In the genomic region with DNA sequence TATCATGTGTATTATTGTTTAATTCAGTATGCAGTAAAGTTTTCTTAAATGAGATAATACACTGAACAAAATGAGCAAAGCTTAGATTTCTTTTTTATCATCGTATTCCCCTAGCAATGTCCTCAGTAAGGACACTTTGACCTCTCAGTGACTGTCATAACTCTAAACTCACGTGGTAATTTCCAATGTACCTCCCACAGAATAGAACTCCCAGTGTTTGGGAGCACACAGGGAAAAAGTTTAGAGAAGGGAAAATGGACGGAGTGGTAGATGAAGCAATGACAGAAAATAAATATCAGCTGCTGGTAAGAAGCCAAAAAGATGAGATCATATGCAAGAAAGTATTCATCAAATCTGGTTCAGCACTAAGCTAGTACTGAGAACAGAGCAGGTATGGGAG, we compare ENCODE assay signal across 26 cellular contexts.
DNase-seq lines count a peak whose midpoint lies in the region; TF ChIP-seq lines count a peak whose summit lies in the region.
"Had no signal": no experiment of that assay in that cellular context is flagged by ENCODE, and none has a peak within 500 bp of the region (broad histone marks: within the 10 kb centered on the region; RNA-seq: fewer than 3 reads in every experiment).

No MANE protein-coding gene starts in this region.

- TF ChIP-seq CTCF in epithelial cell of esophagus (IDR thresholded peaks at IDR 0.05; ENCODE audit: insufficient read depth, low read depth, low read length, missing control alignments) (no peak), GM10266 (IDR thresholded peaks at IDR 0.05; ENCODE audit: control insufficient read depth, insufficient read depth, low read depth, missing control alignments) (no peak)

- DNase-seq in NCI-H69 (lab: John Stamatoyannopoulos, UW) (peak; percentile 32), epithelial cell of esophagus (ENCODE audit: low read depth) (peak; percentile 34), hepatic stellate cell (ENCODE audit: low spot score) (peak; percentile 1), myocyte (ENCODE audit: low read depth) (peak; percentile 0), GM10266 (ENCODE audit: extremely low spot score) (no peak)
- DNase-seq in activated naive CD4-positive, alpha-beta T cell treated with Interleukin-2 at 50 U/mL for 16 hours = no peak
- no peak for DNase-seq in stimulated activated CD8-positive, alpha-beta memory T cell treated with anti-CD3 and anti-CD28 coated beads, Interleukin-4, amount 100 ng/mL, for 48 hours
- DNase-seq: C1 segment of cervical spinal cord; CD4-positive, alpha-beta memory T cell; COR-L47; DMS53; GOT3; HFFc6; NCI-H1092; NCI-H1417 treated with DMSO at 0.1 percent for 48 hours; NCI-H1694 treated with DMSO at 0.1 percent for 48 hours; NCI-H2081 treated with DMSO at 0.1 percent for 48 hours; NCI-H2171 treated with DMSO at 0.1 percent for 48 hours; NCI-H524 treated with DMSO at 0.1 percent for 48 hours; NCI-H82; Right ventricle myocardium superior; RPMI8226 had no signal

- no peak overlapping the region for H3K4me3 ChIP-seq in epithelial cell of esophagus (ENCODE audit: low read length)
- H3K4me3 ChIP-seq: A549, GM12878, HAP-1, SJSA1 had no signal

Comparison
In these comparisons a context has a peak if more than half of its experiments do, and no peak if none do; other contexts are left out.
1. DNase-seq: peak in NCI-H69 (single experiment), epithelial cell of esophagus (single experiment), hepatic stellate cell (single experiment) and myocyte (single experiment); none in GM10266 (single experiment), activated naive CD4-positive, alpha-beta T cell treated with Interleukin-2 at 50 U/mL for 16 hours (single experiment) and stimulated activated CD8-positive, alpha-beta memory T cell treated with anti-CD3 and anti-CD28 coated beads, Interleukin-4, amount 100 ng/mL, for 48 hours (single experiment).